16 cellular contexts compared by ENCODE assay signal in the genomic region with DNA sequence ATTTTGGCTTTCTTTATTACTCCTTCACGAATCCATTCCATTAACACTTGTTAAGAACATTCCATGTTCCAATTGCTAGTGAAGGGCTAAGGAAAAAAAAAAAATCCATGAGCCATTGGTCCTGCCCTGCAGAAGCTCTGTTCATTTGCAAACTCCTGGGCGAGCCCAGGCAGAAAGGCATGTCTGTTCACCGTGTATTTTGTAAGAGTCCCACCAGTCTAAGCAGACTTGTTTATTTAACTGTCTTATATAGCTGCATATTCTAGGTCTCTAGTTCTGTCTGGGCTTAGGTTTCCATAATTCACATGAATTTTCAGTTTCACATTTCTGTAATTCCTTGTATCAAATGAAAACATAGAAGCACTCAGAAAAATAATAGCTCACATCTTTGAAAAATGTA.
DNase-seq lines count a peak whose midpoint lies in the region; ATAC-seq and TF ChIP-seq lines count a peak whose summit lies in the region.
"Had no signal": no experiment of that assay in that cellular context is flagged by ENCODE, and none has a peak within 500 bp of the region (broad histone marks: within the 10 kb centered on the region; RNA-seq: fewer than 3 reads in every experiment).

No MANE protein-coding gene starts in this region.

- H3K27ac ChIP-seq in smooth muscle cell (ENCODE audit: low read depth) (no peak overlapping the region), PC-3 (ENCODE audit: low read length) (no peak overlapping the region)
- H3K27ac ChIP-seq: C4-2B, SJSA1 had no signal

- POLR2A ChIA-PET in PC-3 (lab: Charles Lee; ENCODE audit: unreplicated experiment), result no interaction called here

- DNase-seq in NCI-H2171 treated with DMSO at 0.1 percent for 48 hours (lab: John Stamatoyannopoulos, UW), result peak; percentile 72
- no peak for DNase-seq in NCI-H2171 (lab: John Stamatoyannopoulos, UW)
- DNase-seq in astrocyte of the spinal cord (ENCODE audit: low read depth, low spot score), result peak; percentile 52
- peak; percentile 34 for DNase-seq in fibroblast of peridontal ligament (ENCODE audit: extremely low read depth)
- no peak for DNase-seq in smooth muscle cell (lab: John Stamatoyannopoulos, UW; ENCODE audit: unreplicated experiment)
- DNase-seq in activated naive CD4-positive, alpha-beta T cell treated with anti-CD3 and anti-CD28 coated beads for 36 hours, result no peak
- DNase-seq in PC-3, result no peak
- DNase-seq in activated T-cell treated with anti-CD3 and anti-CD28 coated beads for 4 hours, result no peak
- DNase-seq: COR-L47, H9, MG63, NCI-H1092, NCI-H187 treated with DMSO at 0.1 percent for 48 hours, NCI-H82 had no signal

- H3F3A ChIP-seq in smooth muscle cell (ENCODE audit: low read depth) (no peaks in the 10 kb centered on the region), PC-3 (ENCODE audit: low read length, unreplicated experiment) (no peaks in the 10 kb centered on the region)

- H3K4me1 ChIP-seq in smooth muscle cell (ENCODE audit: low read depth) (no peaks in the 10 kb centered on the region), PC-3 (ENCODE audit: insufficient read depth, low read length) (no peaks in the 10 kb centered on the region)
- H3K4me1 ChIP-seq: SJSA1 had no signal

- H2AFZ ChIP-seq in smooth muscle cell (ENCODE audit: low read depth) (no peak overlapping the region), PC-3 (ENCODE audit: low read length) (no peak overlapping the region)

- 46% methylated on average over 3 of the region's 3 CpGs for WGBS in smooth muscle cell (ENCODE audit: low lambda C conversion rate)

- H3K4me3 ChIP-seq in astrocyte of the spinal cord (ENCODE audit: low read depth, low read length) (no peak overlapping the region), smooth muscle cell (no peak overlapping the region), PC-3 (ENCODE audit: low read length) (no peak overlapping the region)
- H3K4me3 ChIP-seq: MG63, SJSA1 had no signal

- H3K9ac ChIP-seq in smooth muscle cell (ENCODE audit: low read depth) (no peak overlapping the region), PC-3 (ENCODE audit: low read length) (no peak overlapping the region)

- BruUV-seq in PC-3 (replicated peaks; lab: Mats Ljungman, UMichigan), result no TSS peak

- TF ChIP-seq CTCF in astrocyte of the spinal cord (IDR thresholded peaks at IDR 0.05; ENCODE audit: low read depth, low read length) (no peak), smooth muscle cell (IDR thresholded peaks at IDR 0.05; ENCODE audit: borderline replicate concordance, insufficient read depth, poor library complexity, severe bottlenecking) (no peak), PC-3 (conservative IDR thresholded peaks at IDR 0.05; ENCODE audit: low read depth, low read length) (no peak)

- no peak for ATAC-seq in PC-3

- H3K4me3 Mint-ChIP-seq in activated naive CD4-positive, alpha-beta T cell treated with anti-CD3 and anti-CD28 coated beads for 36 hours, result no peak overlapping the region
- H3K4me3 Mint-ChIP-seq: H9 had no signal

- in situ Hi-C loops in astrocyte of the spinal cord (cut with HindIII; ENCODE audit: low sequenced_read_pairs), result no loop called here

- H3K79me2 ChIP-seq in smooth muscle cell (ENCODE audit: low read depth), result no peaks in the 10 kb centered on the region
- no peaks in the 10 kb centered on the region for H3K79me2 ChIP-seq in PC-3 (ENCODE audit: low read length)

- 0 out of 2 replicates have a peak, but pooled peaks cover 3% of the 10 kb centered on the region for H3K9me2 ChIP-seq in PC-3 (replicated peaks; ENCODE audit: low read length)

- no peaks in the 10 kb centered on the region for H3K36me3 Mint-ChIP-seq in activated naive CD4-positive, alpha-beta T cell treated with anti-CD3 and anti-CD28 coated beads for 36 hours (ENCODE audit: low read depth)

- intact Hi-C loops in activated naive CD4-positive, alpha-beta T cell treated with anti-CD3 and anti-CD28 coated beads for 36 hours (cut with micrococcal nuclease), result no loop called here
- intact Hi-C loops in PC-3 (cut with micrococcal nuclease), result no loop called here

- no peaks in the 10 kb centered on the region for H3K9me3 ChIP-seq in smooth muscle cell (replicated peaks; ENCODE audit: low read depth)
- H3K9me3 ChIP-seq in PC-3 (ENCODE audit: low read length), result no peaks in the 10 kb centered on the region
- H3K9me3 ChIP-seq: MG63, SJSA1 had no signal

- peaks cover 2% of the 10 kb centered on the region for H3K27me3 Mint-ChIP-seq in activated naive CD4-positive, alpha-beta T cell treated with anti-CD3 and anti-CD28 coated beads for 36 hours (ENCODE audit: low read depth)

- no peaks in the 10 kb centered on the region for H3K9me3 Mint-ChIP-seq in activated naive CD4-positive, alpha-beta T cell treated with anti-CD3 and anti-CD28 coated beads for 36 hours
- H3K9me3 Mint-ChIP-seq: H9 had no signal

- no peaks in the 10 kb centered on the region for H3K4me1 Mint-ChIP-seq in activated naive CD4-positive, alpha-beta T cell treated with anti-CD3 and anti-CD28 coated beads for 36 hours (ENCODE audit: low read depth)
- H3K4me1 Mint-ChIP-seq: H9 had no signal

- H3K27me3 ChIP-seq in smooth muscle cell (ENCODE audit: low read depth), result no peaks in the 10 kb centered on the region
- peaks cover 52% of the 10 kb centered on the region for H3K27me3 ChIP-seq in PC-3 (ENCODE audit: low read length)
- H3K27me3 ChIP-seq: MG63, SJSA1 had no signal

- H3K36me3 ChIP-seq in smooth muscle cell (ENCODE audit: low read depth) (no peaks in the 10 kb centered on the region), PC-3 (ENCODE audit: low read depth, low read length) (no peaks in the 10 kb centered on the region)
- H3K36me3 ChIP-seq: MG63, SJSA1 had no signal

- H3K4me2 ChIP-seq in smooth muscle cell (peak overlapping the region; percentile 21), PC-3 (ENCODE audit: low read length) (no peak overlapping the region)

- H4K20me1 ChIP-seq in smooth muscle cell (ENCODE audit: low read depth) (no peaks in the 10 kb centered on the region), PC-3 (ENCODE audit: low read length) (no peaks in the 10 kb centered on the region)

- H3K27ac Mint-ChIP-seq in activated naive CD4-positive, alpha-beta T cell treated with anti-CD3 and anti-CD28 coated beads for 36 hours, result no peak overlapping the region
- H3K27ac Mint-ChIP-seq: H9 had no signal

- CTCF ChIA-PET in activated naive CD4-positive, alpha-beta T cell treated with anti-CD3 and anti-CD28 coated beads for 36 hours (lab: Charles Lee), result interaction anchor here (0.7 kb wide), 1 partner anchor 35 kb away, joined by 3 read pairs; no protein-coding TSS in a partner anchor
- CTCF ChIA-PET in PC-3 (lab: Charles Lee), result no interaction called here

Comparison
In these comparisons a context has a peak if more than half of its experiments do, and no peak if none do; other contexts are left out.
1. DNase-seq: peak in NCI-H2171 treated with DMSO at 0.1 percent for 48 hours (single experiment), astrocyte of the spinal cord (single experiment) and fibroblast of peridontal ligament (single experiment); none in NCI-H2171 (single experiment), smooth muscle cell (single experiment), activated naive CD4-positive, alpha-beta T cell treated with anti-CD3 and anti-CD28 coated beads for 36 hours (single experiment), PC-3 (single experiment) and activated T-cell treated with anti-CD3 and anti-CD28 coated beads for 4 hours (single experiment).